Comparison of ENCODE assay signal across 17 cellular contexts in the genomic region with DNA sequence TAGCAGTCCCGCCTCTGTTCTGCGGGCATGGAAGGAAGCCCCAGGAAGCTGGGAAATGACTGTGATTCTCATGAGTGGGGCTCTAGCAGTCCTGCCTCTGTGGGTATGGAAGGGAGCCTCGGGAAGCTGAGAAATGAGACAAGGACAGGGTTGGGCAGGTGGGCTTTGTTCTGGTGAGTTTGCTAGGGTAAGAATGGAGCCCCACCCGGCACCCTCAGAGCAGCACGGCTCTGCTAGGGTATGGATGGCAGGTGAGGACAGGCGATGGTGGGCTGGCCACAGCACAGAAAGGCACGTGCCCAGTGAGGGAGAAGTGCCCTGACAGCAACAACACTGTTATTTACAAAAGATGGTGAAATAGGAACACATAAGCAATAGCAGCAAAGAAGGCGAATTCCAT. TPM values are rescaled to one million over a fixed set of nuclear protein-coding genes. Genes with fewer than 3 reads are reported as not detected.
A peak's percentile ranks its signal among the peaks of the same experiment; 100 is the strongest.
DNase-seq lines count a peak whose midpoint lies in the region; ATAC-seq and TF ChIP-seq lines count a peak whose summit lies in the region.
"Had no signal": no experiment of that assay in that cellular context is flagged by ENCODE, and none has a peak within 500 bp of the region (broad histone marks: within the 10 kb centered on the region; RNA-seq: fewer than 3 reads in every experiment).

No MANE protein-coding gene starts in this region.

- 87% methylated on average over 6 of the region's 8 CpGs; no CpG with 5 or more reads in 1 of the 2 experiments for WGBS in IMR-90 (ENCODE audit: extremely low coverage in 2 of 2, insufficient read length in 1 of 2), 2 experiments
- 91 to 97% methylated on average over 6 to 8 of the region's 8 CpGs for WGBS in endodermal cell (ENCODE audit: insufficient coverage in 1 of 2, insufficient read length in 1 of 2), 2 experiments

- H3K4ac ChIP-seq in IMR-90 (ENCODE audit: low read depth, low read length) = 0 out of 2 replicates have a peak overlapping the region, but pooled peaks have one; percentile 4

- BruUV-seq in IMR-90 (replicated peaks; lab: Mats Ljungman, UMichigan) = no TSS peak

- H3K27ac Mint-ChIP-seq in endodermal cell (peak overlapping the region; percentile 12), osteocyte (ENCODE audit: unreplicated experiment) (no peak overlapping the region), type B pancreatic cell (peak overlapping the region; percentile 12)

- H3K9me3 ChIP-seq in IMR-90 (ENCODE audit: control insufficient read depth, insufficient read depth, low read length) (no peaks in the 10 kb centered on the region), endodermal cell (ENCODE audit: control insufficient read depth, low read length) (no peaks in the 10 kb centered on the region), HAP-1 (no peaks in the 10 kb centered on the region)
- H3K9me3 ChIP-seq: SJCRH30 had no signal

- no peak overlapping the region for H3K18ac ChIP-seq in IMR-90 (ENCODE audit: low read depth, low read length)

- POLR2A ChIA-PET in IMR-90 (lab: Charles Lee; ENCODE audit: unreplicated experiment) = no interaction called here

- TF ChIP-seq CTCF in IMR-90 (conservative IDR thresholded peaks at IDR 0.05; ENCODE audit: low read depth, low read length) = no peak
- TF ChIP-seq CTCF in endodermal cell (conservative IDR thresholded peaks at IDR 0.05) = no peak
- TF ChIP-seq CTCF in osteocyte (IDR thresholded peaks at IDR 0.05) = no peak
- TF ChIP-seq CTCF in type B pancreatic cell (conservative IDR thresholded peaks at IDR 0.05) = no peak

- peaks cover 19% of the 10 kb centered on the region for H3K9me1 ChIP-seq in IMR-90 (ENCODE audit: insufficient read depth, low read length)

- peak overlapping the region; percentile 6; the same call in 1 of the 2 replicates for H2BK20ac ChIP-seq in IMR-90 (ENCODE audit: low read depth, low read length)

- H3K4me1 ChIP-seq in IMR-90 (ENCODE audit: control insufficient read depth, insufficient read depth, low read length) = peaks cover 19% of the 10 kb centered on the region
- H3K4me1 ChIP-seq in endodermal cell (ENCODE audit: control insufficient read depth, insufficient read depth, low read length) = no peaks in the 10 kb centered on the region
- H3K4me1 ChIP-seq in HAP-1 = peaks cover 4% of the 10 kb centered on the region

- DNase-seq in IMR-90 (no peak), endodermal cell (no peak), osteocyte (ENCODE audit: extremely low spot score, unreplicated experiment) (peak; percentile 44), type B pancreatic cell (ENCODE audit: extremely low spot score, unreplicated experiment) (no peak), HAP-1 (ENCODE audit: low spot score in 2 of 2) (no peak), RPMI8226 (no peak)
- DNase-seq: DMS 273 treated with DMSO at 0.1 percent for 48 hours, H9, MV-4-11, NCI-H1417, NCI-H187 treated with DMSO at 0.1 percent for 48 hours, NCI-H2227 treated with DMSO at 0.1 percent for 48 hours, NCI-H524 treated with DMSO at 0.1 percent for 48 hours, SJCRH30 had no signal

- no peaks in the 10 kb centered on the region for H3K36me3 Mint-ChIP-seq in endodermal cell (ENCODE audit: low read depth)
- H3K36me3 Mint-ChIP-seq in osteocyte (ENCODE audit: unreplicated experiment) = peaks cover 17% of the 10 kb centered on the region
- peaks cover 15% of the 10 kb centered on the region for H3K36me3 Mint-ChIP-seq in type B pancreatic cell

- no peak overlapping the region for H2BK15ac ChIP-seq in IMR-90 (ENCODE audit: low read depth, low read length)

- H4K91ac ChIP-seq in IMR-90 (ENCODE audit: insufficient read depth, low read depth, low read length) = no peak overlapping the region

- H3K4me1 Mint-ChIP-seq in endodermal cell (peaks cover 3% of the 10 kb centered on the region), osteocyte (ENCODE audit: unreplicated experiment) (peaks cover 40% of the 10 kb centered on the region), type B pancreatic cell (ENCODE audit: unreplicated experiment) (peaks cover 43% of the 10 kb centered on the region)

- H3K27me3 Mint-ChIP-seq in endodermal cell (ENCODE audit: insufficient read depth) = no peaks in the 10 kb centered on the region
- no peaks in the 10 kb centered on the region for H3K27me3 Mint-ChIP-seq in osteocyte (ENCODE audit: unreplicated experiment)
- no peaks in the 10 kb centered on the region for H3K27me3 Mint-ChIP-seq in type B pancreatic cell

- H3K9me3 Mint-ChIP-seq in endodermal cell (no peaks in the 10 kb centered on the region), osteocyte (ENCODE audit: unreplicated experiment) (no peaks in the 10 kb centered on the region), type B pancreatic cell (no peaks in the 10 kb centered on the region)
- H3K9me3 Mint-ChIP-seq: H9 had no signal

- intact Hi-C loops in IMR-90 (cut with micrococcal nuclease) = loop anchor here (5.0 kb wide), 1 partner anchor 262 kb away; no protein-coding TSS in a partner anchor

- H3K27ac ChIP-seq in IMR-90 (ENCODE audit: insufficient read depth, low read length) (no peak overlapping the region), endodermal cell (ENCODE audit: low read depth, low read length) (no peak overlapping the region)
- H3K27ac ChIP-seq: C4-2B, KMS-11, SJCRH30 had no signal

- no peak overlapping the region for H3K14ac ChIP-seq in IMR-90 (replicated peaks; ENCODE audit: low read depth, low read length)

- no peak overlapping the region for H2BK5ac ChIP-seq in IMR-90 (ENCODE audit: low read depth, low read length, poor library complexity, severe bottlenecking)

- TF ChIP-seq POLR2A in IMR-90 (IDR thresholded peaks at IDR 0.05; ENCODE audit: low read depth, low read length) = no peak

- H2BK120ac ChIP-seq in IMR-90 (ENCODE audit: low read depth, low read length) = peak overlapping the region; percentile 23; the same call in 1 of the 2 replicates

- ATAC-seq in IMR-90 (ENCODE audit: low read depth) (no peak; the same call in 1 of the 2 replicates), GM18502 (IDR thresholded peaks at IDR 0.05; ENCODE audit: poor library complexity, unreplicated experiment) (no peak)

- H4K8ac ChIP-seq in IMR-90 (ENCODE audit: low read depth in 2 of 2, low read length in 2 of 2) = no peak overlapping the region

- CTCF ChIA-PET in IMR-90 (lab: Yijun Ruan, JAX) = no interaction called here

- H3K56ac ChIP-seq in IMR-90 (ENCODE audit: extremely low read depth, insufficient read depth, low read length) = no peak overlapping the region

- H3K4me3 Mint-ChIP-seq in endodermal cell (no peak overlapping the region), osteocyte (ENCODE audit: unreplicated experiment) (no peak overlapping the region), type B pancreatic cell (no peak overlapping the region)
- H3K4me3 Mint-ChIP-seq: H9 had no signal

- in situ Hi-C loops in IMR-90 (cut with MboI; ENCODE audit: low sequenced_read_pairs) (no loop called here), HAP-1 (cut with MboI; ENCODE audit: low sequenced_read_pairs) (no loop called here)

- no peak overlapping the region for H3K23ac ChIP-seq in IMR-90 (ENCODE audit: low read depth, low read length)

- TF ChIP-seq RAD21 in IMR-90 (IDR thresholded peaks at IDR 0.05; ENCODE audit: low read length) = no peak

- H3K9ac ChIP-seq in IMR-90 (ENCODE audit: low read depth, low read length) (no peak overlapping the region), endodermal cell (ENCODE audit: extremely low read depth, low read length, poor library complexity, severe bottlenecking) (no peak overlapping the region)
- H3K9ac ChIP-seq: KMS-11 had no signal

- H3K36me3 ChIP-seq in IMR-90 (ENCODE audit: control insufficient read depth, insufficient read depth, low read length) (no peaks in the 10 kb centered on the region), endodermal cell (ENCODE audit: control insufficient read depth, insufficient read depth, low read length) (no peaks in the 10 kb centered on the region), HAP-1 (replicated peaks) (no peaks in the 10 kb centered on the region)
- H3K36me3 ChIP-seq: SJCRH30 had no signal

- no peaks in the 10 kb centered on the region for H3K27me3 ChIP-seq in IMR-90 (ENCODE audit: control insufficient read depth, insufficient read depth, low read length)
- no peaks in the 10 kb centered on the region for H3K27me3 ChIP-seq in endodermal cell (ENCODE audit: control insufficient read depth, insufficient read depth, low read length, poor library complexity, severe bottlenecking)
- no peaks in the 10 kb centered on the region for H3K27me3 ChIP-seq in HAP-1 (ENCODE audit: low read depth)
- H3K27me3 ChIP-seq: SJCRH30 had no signal

- H2AK5ac ChIP-seq in IMR-90 (ENCODE audit: low read depth, low read length) = peak overlapping the region; percentile 13; the same call in 1 of the 2 replicates

- peak overlapping the region; percentile 70 for H2AK9ac ChIP-seq in IMR-90 (replicated peaks; ENCODE audit: low read depth, low read length, poor library complexity)

- H4K20me1 ChIP-seq in IMR-90 (ENCODE audit: insufficient read depth, low read length) = peaks cover 28% of the 10 kb centered on the region; the same call in 1 of the 2 replicates

- dilution Hi-C loops in IMR-90 (cut with HindIII; ENCODE audit: low sequenced_read_pairs, unreplicated experiment) = no loop called here

- H3K79me1 ChIP-seq in IMR-90 (ENCODE audit: low read depth in 1 of 2, low read length in 2 of 2) = peaks cover 20 to 74% of the 10 kb centered on the region in 2 experiments

- peak overlapping the region; percentile 9 for H2AFZ ChIP-seq in IMR-90 (replicated peaks; ENCODE audit: low read length, poor library complexity)

- no peak overlapping the region for H4K5ac ChIP-seq in IMR-90 (ENCODE audit: low read depth, low read length)

- no peak overlapping the region for H3K4me2 ChIP-seq in IMR-90 (ENCODE audit: low read depth, low read length)
- H3K4me2 ChIP-seq: KMS-11 had no signal

- H3K4me3 ChIP-seq in IMR-90 (ENCODE audit: insufficient read depth, low read depth, low read length) = no peak overlapping the region
- no peak overlapping the region for H3K4me3 ChIP-seq in endodermal cell (ENCODE audit: low read length)
- H3K4me3 ChIP-seq in HAP-1 = no peak overlapping the region
- H3K4me3 ChIP-seq: SJCRH30 had no signal

TF ChIP-seq in IMR-90, 13 proteins besides CTCF, POLR2A, EP300 and RAD21:
- TF ChIP-seq SMC3 (IDR thresholded peaks at IDR 0.05; ENCODE audit: low read depth, low read length) (no peak), BHLHE40 (IDR thresholded peaks at IDR 0.05; ENCODE audit: low read depth, low read length) (no peak), MAFK (IDR thresholded peaks at IDR 0.05; ENCODE audit: low read depth, low read length) (no peak), RFX5 (IDR thresholded peaks at IDR 0.05; ENCODE audit: low read depth, low read length) (no peak)

RNA-seq across cellular contexts. Expression of a gene that starts 39.6 kb away (rescaled TPM):
- 11.5 and 13.6 TPM in 2 replicates for total RNA-seq in IMR-90 (2012; rRNA removed)
- 10.9 and 11.6 TPM in 2 replicates for polyA plus RNA-seq in IMR-90 (2012; rRNA removed)
- 4.9 and 6.7 TPM in 2 replicates for polyA plus RNA-seq in IMR-90 (2012; cell fraction: cytosol; rRNA removed)
- 19.7 and 44.0 TPM in 2 replicates for polyA plus RNA-seq in IMR-90 (2012; cell fraction: nucleus; rRNA removed; ENCODE audit: low replicate concordance)
- 10 to 100 TPM; 25.2 to 32.9 TPM for total RNA-seq in endodermal cell
- polyA plus RNA-seq in endodermal cell (2013, experiment 1 of 2) = 21.7 TPM
- 17.3 TPM for polyA plus RNA-seq in endodermal cell (2013, experiment 2 of 2)
- 257 and 258 TPM in 2 replicates for total RNA-seq in osteocyte
- 171 and 195 TPM in 2 replicates for total RNA-seq in type B pancreatic cell (ENCODE audit: low replicate concordance)
